Comparison of ENCODE assay signal across 22 cellular contexts in genomic region chr10:2958659-2959058, GRCh38.
"Had no signal": no experiment of that assay in that cellular context is flagged by ENCODE, and none has a peak within 500 bp of the region (broad histone marks: within the 10 kb centered on the region; RNA-seq: fewer than 3 reads in every experiment).

No MANE protein-coding gene starts in this region.

- H3K27me3 ChIP-seq: gastrocnemius medialis had no signal

- H3K9me3 Mint-ChIP-seq: memory B cell had no signal

- H3K27ac ChIP-seq: coronary artery, dorsolateral prefrontal cortex, esophagus muscularis mucosa, gastrocnemius medialis, heart right ventricle, left ventricle myocardium inferior had no signal

- H3K4me1 Mint-ChIP-seq: memory B cell had no signal

- H3K36me3 ChIP-seq: esophagus muscularis mucosa, gastrocnemius medialis, heart right ventricle, left ventricle myocardium inferior had no signal

- FAIRE-seq: colon, endothelial cell of umbilical vein, islet of Langerhans, keratinocyte had no signal

- H3K4me1 ChIP-seq: esophagus muscularis mucosa, gastrocnemius medialis, heart right ventricle, left ventricle myocardium inferior had no signal

- H3K4me3 ChIP-seq: coronary artery, dorsolateral prefrontal cortex, esophagus muscularis mucosa, gastrocnemius medialis, heart right ventricle, left ventricle myocardium inferior, lung had no signal

- H3K27ac Mint-ChIP-seq: memory B cell had no signal

- H3K36me3 Mint-ChIP-seq: memory B cell had no signal

- H3K4me3 Mint-ChIP-seq: memory B cell had no signal

- H3K9me3 ChIP-seq: gastrocnemius medialis, left ventricle myocardium inferior had no signal

- DNase-seq: dermis blood vessel endothelial cell; dorsolateral prefrontal cortex; effector CD4-positive, alpha-beta T cell; effector memory CD4-positive, alpha-beta T cell; foreskin melanocyte; gastrocnemius medialis; glutamatergic neuron; head of caudate nucleus; heart right ventricle; hippocampal formation; left cardiac atrium; left ventricle myocardium inferior; mammary epithelial cell; midbrain had no signal

- ATAC-seq: gastrocnemius medialis, heart right ventricle, left cardiac atrium had no signal
